1 cellular context compared by ENCODE assay signal in the genomic region with DNA sequence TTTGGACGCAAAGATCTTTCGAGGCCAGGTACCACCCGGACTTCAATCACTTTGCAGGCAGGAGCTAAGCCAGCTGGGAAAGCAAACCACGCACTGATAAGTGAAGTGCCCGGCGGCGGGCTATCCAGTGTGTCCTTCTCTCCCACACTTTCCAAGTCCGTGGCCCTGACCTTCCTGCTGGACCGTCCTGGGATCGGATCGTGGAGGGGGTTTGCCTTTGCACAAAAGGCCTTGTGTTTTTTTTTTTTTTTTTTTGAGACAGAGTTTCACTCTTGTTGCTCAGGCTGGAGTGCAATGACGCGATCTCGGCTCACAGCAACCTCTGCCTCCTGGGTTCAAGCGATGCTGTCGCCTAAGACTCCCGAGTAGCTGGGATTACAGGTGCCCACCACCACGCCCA.
TF ChIP-seq lines count a peak whose summit lies in the region.

No MANE protein-coding gene starts in this region.

TF ChIP-seq in HepG2, 621 proteins besides CTCF, POLR2A, EP300 and RAD21:
- TF ChIP-seq, protein P1, sequence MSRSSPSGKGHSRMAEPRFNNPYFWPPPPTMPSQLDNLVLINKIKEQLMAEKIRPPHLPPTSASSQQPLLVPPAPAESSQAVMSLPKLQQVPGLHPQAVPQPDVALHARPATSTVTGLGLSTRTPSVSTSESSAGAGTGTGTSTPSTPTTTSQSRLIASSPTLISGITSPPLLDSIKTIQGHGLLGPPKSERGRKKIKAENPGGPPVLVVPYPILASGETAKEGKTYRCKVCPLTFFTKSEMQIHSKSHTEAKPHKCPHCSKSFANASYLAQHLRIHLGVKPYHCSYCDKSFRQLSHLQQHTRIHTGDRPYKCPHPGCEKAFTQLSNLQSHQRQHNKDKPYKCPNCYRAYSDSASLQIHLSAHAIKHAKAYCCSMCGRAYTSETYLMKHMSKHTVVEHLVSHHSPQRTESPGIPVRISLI (CRISPR knock-in tag; IDR thresholded peaks at IDR 0.05; ENCODE audit: borderline replicate concordance) = peak; percentile 58; the same call in 1 of the 2 replicates
- TF ChIP-seq ZBTB38 (CRISPR knock-in tag; IDR thresholded peaks at IDR 0.05) = peak; percentile 38; the same call in 1 of the 2 replicates
